Comparison of ENCODE assay signal across 1 cellular context in the genomic region with DNA sequence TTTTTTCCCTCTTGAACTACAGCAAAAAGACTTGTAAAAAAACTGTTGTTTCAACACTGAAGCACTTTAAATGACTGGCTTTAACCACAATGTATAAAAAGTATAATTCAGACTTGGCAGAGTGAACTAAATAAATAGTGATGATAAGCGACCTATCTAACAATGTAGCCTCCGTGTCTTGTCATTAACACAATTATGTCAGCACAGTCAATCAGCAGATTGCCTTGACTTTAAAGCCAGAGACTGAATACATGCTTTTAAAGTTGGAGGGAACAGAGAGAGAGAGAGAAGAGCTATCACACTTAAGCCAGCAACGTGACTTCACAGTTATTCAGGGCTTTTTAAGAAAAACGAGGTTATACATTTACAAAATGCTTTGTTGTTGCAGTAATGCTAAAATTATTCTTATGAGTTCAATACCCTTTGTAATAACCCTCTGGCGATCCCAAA.
TF ChIP-seq lines count a peak whose summit lies in the region.

No MANE protein-coding gene starts in this region.

TF ChIP-seq in HEK293, 187 proteins besides CTCF, POLR2A, EP300 and RAD21 (continued from another document and continues in another):
- TF ChIP-seq, protein P1, sequence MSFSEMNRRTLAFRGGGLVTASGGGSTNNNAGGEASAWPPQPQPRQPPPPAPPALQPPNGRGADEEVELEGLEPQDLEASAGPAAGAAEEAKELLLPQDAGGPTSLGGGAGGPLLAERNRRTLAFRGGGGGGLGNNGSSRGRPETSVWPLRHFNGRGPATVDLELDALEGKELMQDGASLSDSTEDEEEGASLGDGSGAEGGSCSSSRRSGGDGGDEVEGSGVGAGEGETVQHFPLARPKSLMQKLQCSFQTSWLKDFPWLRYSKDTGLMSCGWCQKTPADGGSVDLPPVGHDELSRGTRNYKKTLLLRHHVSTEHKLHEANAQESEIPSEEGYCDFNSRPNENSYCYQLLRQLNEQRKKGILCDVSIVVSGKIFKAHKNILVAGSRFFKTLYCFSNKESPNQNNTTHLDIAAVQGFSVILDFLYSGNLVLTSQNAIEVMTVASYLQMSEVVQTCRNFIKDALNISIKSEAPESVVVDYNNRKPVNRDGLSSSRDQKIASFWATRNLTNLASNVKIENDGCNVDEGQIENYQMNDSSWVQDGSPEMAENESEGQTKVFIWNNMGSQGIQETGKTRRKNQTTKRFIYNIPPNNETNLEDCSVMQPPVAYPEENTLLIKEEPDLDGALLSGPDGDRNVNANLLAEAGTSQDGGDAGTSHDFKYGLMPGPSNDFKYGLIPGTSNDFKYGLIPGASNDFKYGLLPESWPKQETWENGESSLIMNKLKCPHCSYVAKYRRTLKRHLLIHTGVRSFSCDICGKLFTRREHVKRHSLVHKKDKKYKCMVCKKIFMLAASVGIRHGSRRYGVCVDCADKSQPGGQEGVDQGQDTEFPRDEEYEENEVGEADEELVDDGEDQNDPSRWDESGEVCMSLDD (tag by site-specific recombination; IDR thresholded peaks at IDR 0.05) = no peak
- TF ChIP-seq, protein P2, sequence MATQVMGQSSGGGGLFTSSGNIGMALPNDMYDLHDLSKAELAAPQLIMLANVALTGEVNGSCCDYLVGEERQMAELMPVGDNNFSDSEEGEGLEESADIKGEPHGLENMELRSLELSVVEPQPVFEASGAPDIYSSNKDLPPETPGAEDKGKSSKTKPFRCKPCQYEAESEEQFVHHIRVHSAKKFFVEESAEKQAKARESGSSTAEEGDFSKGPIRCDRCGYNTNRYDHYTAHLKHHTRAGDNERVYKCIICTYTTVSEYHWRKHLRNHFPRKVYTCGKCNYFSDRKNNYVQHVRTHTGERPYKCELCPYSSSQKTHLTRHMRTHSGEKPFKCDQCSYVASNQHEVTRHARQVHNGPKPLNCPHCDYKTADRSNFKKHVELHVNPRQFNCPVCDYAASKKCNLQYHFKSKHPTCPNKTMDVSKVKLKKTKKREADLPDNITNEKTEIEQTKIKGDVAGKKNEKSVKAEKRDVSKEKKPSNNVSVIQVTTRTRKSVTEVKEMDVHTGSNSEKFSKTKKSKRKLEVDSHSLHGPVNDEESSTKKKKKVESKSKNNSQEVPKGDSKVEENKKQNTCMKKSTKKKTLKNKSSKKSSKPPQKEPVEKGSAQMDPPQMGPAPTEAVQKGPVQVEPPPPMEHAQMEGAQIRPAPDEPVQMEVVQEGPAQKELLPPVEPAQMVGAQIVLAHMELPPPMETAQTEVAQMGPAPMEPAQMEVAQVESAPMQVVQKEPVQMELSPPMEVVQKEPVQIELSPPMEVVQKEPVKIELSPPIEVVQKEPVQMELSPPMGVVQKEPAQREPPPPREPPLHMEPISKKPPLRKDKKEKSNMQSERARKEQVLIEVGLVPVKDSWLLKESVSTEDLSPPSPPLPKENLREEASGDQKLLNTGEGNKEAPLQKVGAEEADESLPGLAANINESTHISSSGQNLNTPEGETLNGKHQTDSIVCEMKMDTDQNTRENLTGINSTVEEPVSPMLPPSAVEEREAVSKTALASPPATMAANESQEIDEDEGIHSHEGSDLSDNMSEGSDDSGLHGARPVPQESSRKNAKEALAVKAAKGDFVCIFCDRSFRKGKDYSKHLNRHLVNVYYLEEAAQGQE (tag by site-specific recombination; IDR thresholded peaks at IDR 0.05) = no peak
- TF ChIP-seq, protein P3, sequence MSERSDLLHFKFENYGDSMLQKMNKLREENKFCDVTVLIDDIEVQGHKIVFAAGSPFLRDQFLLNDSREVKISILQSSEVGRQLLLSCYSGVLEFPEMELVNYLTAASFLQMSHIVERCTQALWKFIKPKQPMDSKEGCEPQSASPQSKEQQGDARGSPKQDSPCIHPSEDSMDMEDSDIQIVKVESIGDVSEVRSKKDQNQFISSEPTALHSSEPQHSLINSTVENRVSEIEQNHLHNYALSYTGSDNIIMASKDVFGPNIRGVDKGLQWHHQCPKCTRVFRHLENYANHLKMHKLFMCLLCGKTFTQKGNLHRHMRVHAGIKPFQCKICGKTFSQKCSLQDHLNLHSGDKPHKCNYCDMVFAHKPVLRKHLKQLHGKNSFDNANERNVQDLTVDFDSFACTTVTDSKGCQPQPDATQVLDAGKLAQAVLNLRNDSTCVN (tag by site-specific recombination; optimal IDR thresholded peaks at IDR 0.05) = no peak
- TF ChIP-seq ZNF843 (tag by site-specific recombination; IDR thresholded peaks at IDR 0.05) (peak; percentile 96), ZNF792 (tag by site-specific recombination; IDR thresholded peaks at IDR 0.05) (no peak), FEZF1 (tag by site-specific recombination; IDR thresholded peaks at IDR 0.05) (peak; percentile 97), ZBTB8A (tag by site-specific recombination; IDR thresholded peaks at IDR 0.05) (no peak), YY2 (tag by site-specific recombination; IDR thresholded peaks at IDR 0.05) (no peak), ZNF335 (tag by site-specific recombination; conservative IDR thresholded peaks at IDR 0.05) (no peak), ZNF768 (tag by site-specific recombination; IDR thresholded peaks at IDR 0.05) (no peak), BCL11B (tag by site-specific recombination; IDR thresholded peaks at IDR 0.05; ENCODE audit: low read depth) (peak; percentile 93), KLF9 (tag by site-specific recombination; IDR thresholded peaks at IDR 0.05; ENCODE audit: low read depth) (no peak), ZNF302 (tag by site-specific recombination; IDR thresholded peaks at IDR 0.05; ENCODE audit: low read depth) (no peak), RBAK (tag by site-specific recombination; IDR thresholded peaks at IDR 0.05) (no peak), TCF7L2 (IDR thresholded peaks at IDR 0.05; ENCODE audit: borderline replicate concordance, low read depth, low read length) (no peak), HOXD13 (CRISPR knock-in tag; IDR thresholded peaks at IDR 0.05; ENCODE audit: borderline replicate concordance) (peak; percentile 74), ZNF558 (tag by site-specific recombination; IDR thresholded peaks at IDR 0.05) (no peak), ZNF266 (tag by site-specific recombination; IDR thresholded peaks at IDR 0.05; ENCODE audit: low read depth) (no peak), ZNF248 (tag by site-specific recombination; IDR thresholded peaks at IDR 0.05) (no peak), ZNF623 (tag by site-specific recombination; IDR thresholded peaks at IDR 0.05) (no peak), ZNF621 (tag by site-specific recombination; IDR thresholded peaks at IDR 0.05) (no peak), PRDM1 (tag by site-specific recombination; IDR thresholded peaks at IDR 0.05) (no peak), ZNF354C (tag by site-specific recombination; IDR thresholded peaks at IDR 0.05; ENCODE audit: borderline replicate concordance, low read depth) (no peak), ZNF514 (tag by site-specific recombination; IDR thresholded peaks at IDR 0.05) (no peak), ZXDB (tag by site-specific recombination; IDR thresholded peaks at IDR 0.05) (peak; percentile 93), ZNF404 (tag by site-specific recombination; IDR thresholded peaks at IDR 0.05) (no peak), ZNF146 (tag by site-specific recombination; IDR thresholded peaks at IDR 0.05) (no peak), ZNF610 (tag by site-specific recombination; IDR thresholded peaks at IDR 0.05; ENCODE audit: borderline replicate concordance) (peak; percentile 79; the same call in 1 of the 2 replicates), ZNF223 (tag by site-specific recombination; IDR thresholded peaks at IDR 0.05) (no peak)
- TF ChIP-seq, protein P4, sequence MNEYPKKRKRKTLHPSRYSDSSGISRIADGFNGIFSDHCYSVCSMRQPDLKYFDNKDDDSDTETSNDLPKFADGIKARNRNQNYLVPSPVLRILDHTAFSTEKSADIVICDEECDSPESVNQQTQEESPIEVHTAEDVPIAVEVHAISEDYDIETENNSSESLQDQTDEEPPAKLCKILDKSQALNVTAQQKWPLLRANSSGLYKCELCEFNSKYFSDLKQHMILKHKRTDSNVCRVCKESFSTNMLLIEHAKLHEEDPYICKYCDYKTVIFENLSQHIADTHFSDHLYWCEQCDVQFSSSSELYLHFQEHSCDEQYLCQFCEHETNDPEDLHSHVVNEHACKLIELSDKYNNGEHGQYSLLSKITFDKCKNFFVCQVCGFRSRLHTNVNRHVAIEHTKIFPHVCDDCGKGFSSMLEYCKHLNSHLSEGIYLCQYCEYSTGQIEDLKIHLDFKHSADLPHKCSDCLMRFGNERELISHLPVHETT (tag by site-specific recombination; IDR thresholded peaks at IDR 0.05) = 0 out of 2 replicates have a peak, but pooled peaks have one; percentile 50
- TF ChIP-seq, protein P5, sequence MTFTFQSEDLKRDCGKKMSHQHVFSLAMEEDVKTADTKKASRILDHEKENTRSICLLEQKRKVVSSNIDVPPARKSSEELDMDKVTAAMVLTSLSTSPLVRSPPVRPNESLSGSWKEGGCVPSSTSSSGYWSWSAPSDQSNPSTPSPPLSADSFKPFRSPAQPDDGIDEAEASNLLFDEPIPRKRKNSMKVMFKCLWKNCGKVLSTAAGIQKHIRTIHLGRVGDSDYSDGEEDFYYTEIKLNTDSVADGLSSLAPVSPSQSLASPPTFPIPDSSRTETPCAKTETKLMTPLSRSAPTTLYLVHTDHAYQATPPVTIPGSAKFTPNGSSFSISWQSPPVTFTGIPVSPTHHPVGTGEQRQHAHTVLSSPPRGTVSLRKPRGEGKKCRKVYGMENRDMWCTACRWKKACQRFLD (tag by site-specific recombination; IDR thresholded peaks at IDR 0.05) = no peak
- TF ChIP-seq, protein P6, sequence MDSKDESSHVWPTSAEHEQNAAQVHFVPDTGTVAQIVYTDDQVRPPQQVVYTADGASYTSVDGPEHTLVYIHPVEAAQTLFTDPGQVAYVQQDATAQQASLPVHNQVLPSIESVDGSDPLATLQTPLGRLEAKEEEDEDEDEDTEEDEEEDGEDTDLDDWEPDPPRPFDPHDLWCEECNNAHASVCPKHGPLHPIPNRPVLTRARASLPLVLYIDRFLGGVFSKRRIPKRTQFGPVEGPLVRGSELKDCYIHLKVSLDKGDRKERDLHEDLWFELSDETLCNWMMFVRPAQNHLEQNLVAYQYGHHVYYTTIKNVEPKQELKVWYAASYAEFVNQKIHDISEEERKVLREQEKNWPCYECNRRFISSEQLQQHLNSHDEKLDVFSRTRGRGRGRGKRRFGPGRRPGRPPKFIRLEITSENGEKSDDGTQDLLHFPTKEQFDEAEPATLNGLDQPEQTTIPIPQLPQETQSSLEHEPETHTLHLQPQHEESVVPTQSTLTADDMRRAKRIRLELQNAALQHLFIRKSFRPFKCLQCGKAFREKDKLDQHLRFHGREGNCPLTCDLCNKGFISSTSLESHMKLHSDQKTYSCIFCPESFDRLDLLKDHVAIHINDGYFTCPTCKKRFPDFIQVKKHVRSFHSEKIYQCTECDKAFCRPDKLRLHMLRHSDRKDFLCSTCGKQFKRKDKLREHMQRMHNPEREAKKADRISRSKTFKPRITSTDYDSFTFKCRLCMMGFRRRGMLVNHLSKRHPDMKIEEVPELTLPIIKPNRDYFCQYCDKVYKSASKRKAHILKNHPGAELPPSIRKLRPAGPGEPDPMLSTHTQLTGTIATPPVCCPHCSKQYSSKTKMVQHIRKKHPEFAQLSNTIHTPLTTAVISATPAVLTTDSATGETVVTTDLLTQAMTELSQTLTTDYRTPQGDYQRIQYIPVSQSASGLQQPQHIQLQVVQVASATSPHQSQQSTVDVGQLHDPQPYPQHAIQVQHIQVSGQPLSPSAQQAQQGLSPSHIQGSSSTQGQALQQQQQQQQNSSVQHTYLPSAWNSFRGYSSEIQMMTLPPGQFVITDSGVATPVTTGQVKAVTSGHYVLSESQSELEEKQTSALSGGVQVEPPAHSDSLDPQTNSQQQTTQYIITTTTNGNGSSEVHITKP (tag by site-specific recombination; IDR thresholded peaks at IDR 0.05) = no peak
- TF ChIP-seq, protein P7, sequence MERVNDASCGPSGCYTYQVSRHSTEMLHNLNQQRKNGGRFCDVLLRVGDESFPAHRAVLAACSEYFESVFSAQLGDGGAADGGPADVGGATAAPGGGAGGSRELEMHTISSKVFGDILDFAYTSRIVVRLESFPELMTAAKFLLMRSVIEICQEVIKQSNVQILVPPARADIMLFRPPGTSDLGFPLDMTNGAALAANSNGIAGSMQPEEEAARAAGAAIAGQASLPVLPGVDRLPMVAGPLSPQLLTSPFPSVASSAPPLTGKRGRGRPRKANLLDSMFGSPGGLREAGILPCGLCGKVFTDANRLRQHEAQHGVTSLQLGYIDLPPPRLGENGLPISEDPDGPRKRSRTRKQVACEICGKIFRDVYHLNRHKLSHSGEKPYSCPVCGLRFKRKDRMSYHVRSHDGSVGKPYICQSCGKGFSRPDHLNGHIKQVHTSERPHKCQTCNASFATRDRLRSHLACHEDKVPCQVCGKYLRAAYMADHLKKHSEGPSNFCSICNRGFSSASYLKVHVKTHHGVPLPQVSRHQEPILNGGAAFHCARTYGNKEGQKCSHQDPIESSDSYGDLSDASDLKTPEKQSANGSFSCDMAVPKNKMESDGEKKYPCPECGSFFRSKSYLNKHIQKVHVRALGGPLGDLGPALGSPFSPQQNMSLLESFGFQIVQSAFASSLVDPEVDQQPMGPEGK (tag by site-specific recombination; IDR thresholded peaks at IDR 0.05) = no peak
- TF ChIP-seq, protein P8, sequence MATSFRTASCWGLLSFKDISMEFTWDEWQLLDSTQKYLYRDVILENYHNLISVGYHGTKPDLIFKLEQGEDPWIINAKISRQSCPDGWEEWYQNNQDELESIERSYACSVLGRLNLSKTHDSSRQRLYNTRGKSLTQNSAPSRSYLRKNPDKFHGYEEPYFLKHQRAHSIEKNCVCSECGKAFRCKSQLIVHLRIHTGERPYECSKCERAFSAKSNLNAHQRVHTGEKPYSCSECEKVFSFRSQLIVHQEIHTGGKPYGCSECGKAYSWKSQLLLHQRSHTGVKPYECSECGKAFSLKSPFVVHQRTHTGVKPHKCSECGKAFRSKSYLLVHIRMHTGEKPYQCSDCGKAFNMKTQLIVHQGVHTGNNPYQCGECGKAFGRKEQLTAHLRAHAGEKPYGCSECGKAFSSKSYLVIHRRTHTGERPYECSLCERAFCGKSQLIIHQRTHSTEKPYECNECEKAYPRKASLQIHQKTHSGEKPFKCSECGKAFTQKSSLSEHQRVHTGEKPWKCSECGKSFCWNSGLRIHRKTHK (tag by site-specific recombination; IDR thresholded peaks at IDR 0.05) = no peak
- TF ChIP-seq, protein P9, sequence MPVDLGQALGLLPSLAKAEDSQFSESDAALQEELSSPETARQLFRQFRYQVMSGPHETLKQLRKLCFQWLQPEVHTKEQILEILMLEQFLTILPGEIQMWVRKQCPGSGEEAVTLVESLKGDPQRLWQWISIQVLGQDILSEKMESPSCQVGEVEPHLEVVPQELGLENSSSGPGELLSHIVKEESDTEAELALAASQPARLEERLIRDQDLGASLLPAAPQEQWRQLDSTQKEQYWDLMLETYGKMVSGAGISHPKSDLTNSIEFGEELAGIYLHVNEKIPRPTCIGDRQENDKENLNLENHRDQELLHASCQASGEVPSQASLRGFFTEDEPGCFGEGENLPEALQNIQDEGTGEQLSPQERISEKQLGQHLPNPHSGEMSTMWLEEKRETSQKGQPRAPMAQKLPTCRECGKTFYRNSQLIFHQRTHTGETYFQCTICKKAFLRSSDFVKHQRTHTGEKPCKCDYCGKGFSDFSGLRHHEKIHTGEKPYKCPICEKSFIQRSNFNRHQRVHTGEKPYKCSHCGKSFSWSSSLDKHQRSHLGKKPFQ (tag by site-specific recombination; IDR thresholded peaks at IDR 0.05) = peak; percentile 88
- TF ChIP-seq, protein P10, sequence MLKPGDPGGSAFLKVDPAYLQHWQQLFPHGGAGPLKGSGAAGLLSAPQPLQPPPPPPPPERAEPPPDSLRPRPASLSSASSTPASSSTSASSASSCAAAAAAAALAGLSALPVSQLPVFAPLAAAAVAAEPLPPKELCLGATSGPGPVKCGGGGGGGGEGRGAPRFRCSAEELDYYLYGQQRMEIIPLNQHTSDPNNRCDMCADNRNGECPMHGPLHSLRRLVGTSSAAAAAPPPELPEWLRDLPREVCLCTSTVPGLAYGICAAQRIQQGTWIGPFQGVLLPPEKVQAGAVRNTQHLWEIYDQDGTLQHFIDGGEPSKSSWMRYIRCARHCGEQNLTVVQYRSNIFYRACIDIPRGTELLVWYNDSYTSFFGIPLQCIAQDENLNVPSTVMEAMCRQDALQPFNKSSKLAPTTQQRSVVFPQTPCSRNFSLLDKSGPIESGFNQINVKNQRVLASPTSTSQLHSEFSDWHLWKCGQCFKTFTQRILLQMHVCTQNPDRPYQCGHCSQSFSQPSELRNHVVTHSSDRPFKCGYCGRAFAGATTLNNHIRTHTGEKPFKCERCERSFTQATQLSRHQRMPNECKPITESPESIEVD (tag by site-specific recombination; IDR thresholded peaks at IDR 0.05) = peak; percentile 98
